19 cellular contexts compared by ENCODE assay signal in genomic region chr20:56890011-56890410, GRCh38.
"Had no signal": no experiment of that assay in that cellular context is flagged by ENCODE, and none has a peak within 500 bp of the region (broad histone marks: within the 10 kb centered on the region; RNA-seq: fewer than 3 reads in every experiment).

No MANE protein-coding gene starts in this region.

- H3K36me3 ChIP-seq: esophagus squamous epithelium, gastroesophageal sphincter, heart left ventricle, left lung, lower lobe of right lung had no signal

- H3K27ac ChIP-seq: coronary artery, dorsolateral prefrontal cortex, esophagus squamous epithelium, gastroesophageal sphincter, heart left ventricle, hepatocyte, left lung, lower lobe of right lung had no signal

- H3K27ac Mint-ChIP-seq: immature natural killer cell had no signal

- H3K4me3 ChIP-seq: coronary artery, dorsolateral prefrontal cortex, esophagus squamous epithelium, gastroesophageal sphincter, heart left ventricle, hepatocyte, left lung, lower lobe of right lung had no signal

- H3K79me2 ChIP-seq: hepatocyte had no signal

- H3K4me1 ChIP-seq: esophagus squamous epithelium, gastroesophageal sphincter, heart left ventricle, left lung, lower lobe of right lung had no signal

- H3K27me3 ChIP-seq: esophagus squamous epithelium, gastroesophageal sphincter, hepatocyte had no signal

- H3K4me2 ChIP-seq: hepatocyte had no signal

- H3K9me3 ChIP-seq: esophagus squamous epithelium, gastroesophageal sphincter, heart left ventricle, left lung, lower lobe of right lung had no signal

- H3K4me3 Mint-ChIP-seq: immature natural killer cell had no signal

- H2AFZ ChIP-seq: hepatocyte had no signal

- ATAC-seq: esophagus mucosa, gastroesophageal sphincter, heart left ventricle, left cardiac atrium, left lung, left ventricle myocardium superior, lower lobe of right lung had no signal

- DNase-seq: dermis blood vessel endothelial cell; dorsolateral prefrontal cortex; effector CD4-positive, alpha-beta T cell; effector memory CD4-positive, alpha-beta T cell; esophagus squamous epithelium; foreskin fibroblast; heart left ventricle; hypothalamus; immature natural killer cell; left cardiac atrium; left lung; left ventricle myocardium superior; lower lobe of right lung; mesenchymal stem cell; midbrain had no signal
